Comparison of ENCODE assay signal across 1 cellular context in the genomic region with DNA sequence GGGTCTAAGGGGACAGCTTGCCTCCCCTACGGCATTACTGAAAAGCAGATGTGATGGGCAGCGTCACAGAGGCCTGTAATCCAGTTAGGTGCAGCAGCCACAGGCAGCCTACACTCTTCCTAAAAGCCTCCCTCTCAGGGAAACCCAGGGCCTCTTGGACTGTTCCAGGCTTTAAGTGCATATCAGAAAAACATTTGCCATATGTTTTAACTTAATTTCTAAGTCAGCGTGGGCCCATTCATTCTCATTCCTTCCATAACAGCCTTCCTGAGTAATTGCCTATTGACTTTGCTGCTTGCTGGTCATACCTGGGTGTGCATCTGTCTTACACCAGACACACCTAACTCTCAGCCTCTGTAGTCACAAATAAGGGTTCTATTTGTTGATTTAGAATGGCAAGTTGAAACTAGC.
TF ChIP-seq lines count a peak whose summit lies in the region.

No MANE protein-coding gene starts in this region.

TF ChIP-seq in IMR-90, 13 proteins besides CTCF, POLR2A, EP300 and RAD21:
- TF ChIP-seq FOS (IDR thresholded peaks at IDR 0.05; ENCODE audit: low read depth, low read length) (no peak), SMC3 (IDR thresholded peaks at IDR 0.05; ENCODE audit: low read depth, low read length) (no peak), MAZ (IDR thresholded peaks at IDR 0.05; ENCODE audit: borderline replicate concordance, low read depth, low read length) (no peak), CHD1 (IDR thresholded peaks at IDR 0.05; ENCODE audit: low read depth, low read length) (no peak), RCOR1 (IDR thresholded peaks at IDR 0.05; ENCODE audit: insufficient replicate concordance, low read length) (no peak), MXI1 (IDR thresholded peaks at IDR 0.05; ENCODE audit: borderline replicate concordance, low read depth, low read length) (no peak), MAFK (IDR thresholded peaks at IDR 0.05; ENCODE audit: low read depth, low read length) (no peak), BHLHE40 (IDR thresholded peaks at IDR 0.05; ENCODE audit: low read depth, low read length) (no peak), CEBPB (IDR thresholded peaks at IDR 0.05; ENCODE audit: low read depth, low read length) (no peak), RFX5 (IDR thresholded peaks at IDR 0.05; ENCODE audit: low read depth, low read length) (no peak), NFE2L2 (IDR thresholded peaks at IDR 0.05; ENCODE audit: low read depth, low read length) (no peak)
- TF ChIP-seq, protein P1, sequence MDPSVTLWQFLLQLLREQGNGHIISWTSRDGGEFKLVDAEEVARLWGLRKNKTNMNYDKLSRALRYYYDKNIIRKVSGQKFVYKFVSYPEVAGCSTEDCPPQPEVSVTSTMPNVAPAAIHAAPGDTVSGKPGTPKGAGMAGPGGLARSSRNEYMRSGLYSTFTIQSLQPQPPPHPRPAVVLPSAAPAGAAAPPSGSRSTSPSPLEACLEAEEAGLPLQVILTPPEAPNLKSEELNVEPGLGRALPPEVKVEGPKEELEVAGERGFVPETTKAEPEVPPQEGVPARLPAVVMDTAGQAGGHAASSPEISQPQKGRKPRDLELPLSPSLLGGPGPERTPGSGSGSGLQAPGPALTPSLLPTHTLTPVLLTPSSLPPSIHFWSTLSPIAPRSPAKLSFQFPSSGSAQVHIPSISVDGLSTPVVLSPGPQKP (IDR thresholded peaks at IDR 0.05; ENCODE audit: borderline replicate concordance, low read depth, low read length), result no peak
TF ChIP-seq in IMR-90: peak in this region for 0.
